1 cellular context compared by ENCODE assay signal in the genomic region with DNA sequence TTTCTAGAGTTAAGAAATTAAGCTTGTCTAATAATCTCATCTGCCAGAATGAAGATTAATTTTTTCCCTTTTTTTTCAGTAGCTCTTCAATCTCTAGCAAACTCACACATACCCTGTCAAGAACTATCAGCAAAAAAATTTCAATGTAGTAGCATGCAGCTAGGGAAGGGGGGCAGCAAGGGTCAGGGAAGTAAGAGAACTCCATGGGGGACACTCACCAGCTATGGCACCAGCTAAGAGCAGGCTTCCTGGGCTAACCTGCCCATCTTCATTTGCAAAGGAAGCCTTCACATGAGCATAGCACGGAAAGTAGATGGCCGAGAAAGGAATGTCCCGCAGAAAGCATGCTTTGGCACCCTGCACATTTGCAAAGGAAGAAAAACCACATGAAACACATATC.
TF ChIP-seq lines count a peak whose summit lies in the region.

No MANE protein-coding gene starts in this region.

TF ChIP-seq in GM23338, 12 proteins besides CTCF, POLR2A, EP300 and RAD21 (continued from another document):
- TF ChIP-seq, protein P1, sequence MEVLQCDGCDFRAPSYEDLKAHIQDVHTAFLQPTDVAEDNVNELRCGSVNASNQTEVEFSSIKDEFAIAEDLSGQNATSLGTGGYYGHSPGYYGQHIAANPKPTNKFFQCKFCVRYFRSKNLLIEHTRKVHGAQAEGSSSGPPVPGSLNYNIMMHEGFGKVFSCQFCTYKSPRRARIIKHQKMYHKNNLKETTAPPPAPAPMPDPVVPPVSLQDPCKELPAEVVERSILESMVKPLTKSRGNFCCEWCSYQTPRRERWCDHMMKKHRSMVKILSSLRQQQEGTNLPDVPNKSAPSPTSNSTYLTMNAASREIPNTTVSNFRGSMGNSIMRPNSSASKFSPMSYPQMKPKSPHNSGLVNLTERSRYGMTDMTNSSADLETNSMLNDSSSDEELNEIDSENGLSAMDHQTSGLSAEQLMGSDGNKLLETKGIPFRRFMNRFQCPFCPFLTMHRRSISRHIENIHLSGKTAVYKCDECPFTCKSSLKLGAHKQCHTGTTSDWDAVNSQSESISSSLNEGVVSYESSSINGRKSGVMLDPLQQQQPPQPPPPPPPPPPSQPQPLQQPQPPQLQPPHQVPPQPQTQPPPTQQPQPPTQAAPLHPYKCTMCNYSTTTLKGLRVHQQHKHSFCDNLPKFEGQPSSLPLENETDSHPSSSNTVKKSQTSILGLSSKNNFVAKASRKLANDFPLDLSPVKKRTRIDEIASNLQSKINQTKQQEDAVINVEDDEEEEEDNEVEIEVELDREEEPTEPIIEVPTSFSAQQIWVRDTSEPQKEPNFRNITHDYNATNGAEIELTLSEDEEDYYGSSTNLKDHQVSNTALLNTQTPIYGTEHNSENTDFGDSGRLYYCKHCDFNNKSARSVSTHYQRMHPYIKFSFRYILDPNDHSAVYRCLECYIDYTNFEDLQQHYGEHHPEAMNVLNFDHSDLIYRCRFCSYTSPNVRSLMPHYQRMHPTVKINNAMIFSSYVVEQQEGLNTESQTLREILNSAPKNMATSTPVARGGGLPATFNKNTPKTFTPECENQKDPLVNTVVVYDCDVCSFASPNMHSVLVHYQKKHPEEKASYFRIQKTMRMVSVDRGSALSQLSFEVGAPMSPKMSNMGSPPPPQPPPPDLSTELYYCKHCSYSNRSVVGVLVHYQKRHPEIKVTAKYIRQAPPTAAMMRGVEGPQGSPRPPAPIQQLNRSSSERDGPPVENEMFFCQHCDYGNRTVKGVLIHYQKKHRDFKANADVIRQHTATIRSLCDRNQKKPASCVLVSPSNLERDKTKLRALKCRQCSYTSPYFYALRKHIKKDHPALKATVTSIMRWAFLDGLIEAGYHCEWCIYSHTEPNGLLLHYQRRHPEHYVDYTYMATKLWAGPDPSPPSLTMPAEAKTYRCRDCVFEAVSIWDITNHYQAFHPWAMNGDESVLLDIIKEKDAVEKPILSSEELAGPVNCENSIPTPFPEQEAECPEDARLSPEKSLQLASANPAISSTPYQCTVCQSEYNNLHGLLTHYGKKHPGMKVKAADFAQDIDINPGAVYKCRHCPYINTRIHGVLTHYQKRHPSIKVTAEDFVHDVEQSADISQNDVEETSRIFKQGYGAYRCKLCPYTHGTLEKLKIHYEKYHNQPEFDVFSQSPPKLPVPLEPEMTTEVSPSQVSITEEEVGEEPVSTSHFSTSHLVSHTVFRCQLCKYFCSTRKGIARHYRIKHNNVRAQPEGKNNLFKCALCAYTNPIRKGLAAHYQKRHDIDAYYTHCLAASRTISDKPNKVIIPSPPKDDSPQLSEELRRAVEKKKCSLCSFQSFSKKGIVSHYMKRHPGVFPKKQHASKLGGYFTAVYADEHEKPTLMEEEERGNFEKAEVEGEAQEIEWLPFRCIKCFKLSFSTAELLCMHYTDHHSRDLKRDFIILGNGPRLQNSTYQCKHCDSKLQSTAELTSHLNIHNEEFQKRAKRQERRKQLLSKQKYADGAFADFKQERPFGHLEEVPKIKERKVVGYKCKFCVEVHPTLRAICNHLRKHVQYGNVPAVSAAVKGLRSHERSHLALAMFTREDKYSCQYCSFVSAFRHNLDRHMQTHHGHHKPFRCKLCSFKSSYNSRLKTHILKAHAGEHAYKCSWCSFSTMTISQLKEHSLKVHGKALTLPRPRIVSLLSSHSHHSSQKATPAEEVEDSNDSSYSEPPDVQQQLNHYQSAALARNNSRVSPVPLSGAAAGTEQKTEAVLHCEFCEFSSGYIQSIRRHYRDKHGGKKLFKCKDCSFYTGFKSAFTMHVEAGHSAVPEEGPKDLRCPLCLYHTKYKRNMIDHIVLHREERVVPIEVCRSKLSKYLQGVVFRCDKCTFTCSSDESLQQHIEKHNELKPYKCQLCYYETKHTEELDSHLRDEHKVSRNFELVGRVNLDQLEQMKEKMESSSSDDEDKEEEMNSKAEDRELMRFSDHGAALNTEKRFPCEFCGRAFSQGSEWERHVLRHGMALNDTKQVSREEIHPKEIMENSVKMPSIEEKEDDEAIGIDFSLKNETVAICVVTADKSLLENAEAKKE (CRISPR knock-in tag; IDR thresholded peaks at IDR 0.05): no peak
- no peak for TF ChIP-seq ZNF114 (CRISPR knock-in tag; IDR thresholded peaks at IDR 0.05)
- no peak for TF ChIP-seq POLR2AphosphoS5 (IDR thresholded peaks at IDR 0.05; ENCODE audit: low read depth)
- TF ChIP-seq, protein P2, sequence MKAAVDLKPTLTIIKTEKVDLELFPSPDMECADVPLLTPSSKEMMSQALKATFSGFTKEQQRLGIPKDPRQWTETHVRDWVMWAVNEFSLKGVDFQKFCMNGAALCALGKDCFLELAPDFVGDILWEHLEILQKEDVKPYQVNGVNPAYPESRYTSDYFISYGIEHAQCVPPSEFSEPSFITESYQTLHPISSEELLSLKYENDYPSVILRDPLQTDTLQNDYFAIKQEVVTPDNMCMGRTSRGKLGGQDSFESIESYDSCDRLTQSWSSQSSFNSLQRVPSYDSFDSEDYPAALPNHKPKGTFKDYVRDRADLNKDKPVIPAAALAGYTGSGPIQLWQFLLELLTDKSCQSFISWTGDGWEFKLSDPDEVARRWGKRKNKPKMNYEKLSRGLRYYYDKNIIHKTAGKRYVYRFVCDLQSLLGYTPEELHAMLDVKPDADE (IDR thresholded peaks at IDR 0.05): no peak
- TF ChIP-seq EZH2 (IDR thresholded peaks at IDR 0.05; ENCODE audit: low read depth, unreplicated experiment): no peak
TF ChIP-seq in GM23338: peak in this region for 0.
